9 cellular contexts compared by ENCODE assay signal in the genomic region with DNA sequence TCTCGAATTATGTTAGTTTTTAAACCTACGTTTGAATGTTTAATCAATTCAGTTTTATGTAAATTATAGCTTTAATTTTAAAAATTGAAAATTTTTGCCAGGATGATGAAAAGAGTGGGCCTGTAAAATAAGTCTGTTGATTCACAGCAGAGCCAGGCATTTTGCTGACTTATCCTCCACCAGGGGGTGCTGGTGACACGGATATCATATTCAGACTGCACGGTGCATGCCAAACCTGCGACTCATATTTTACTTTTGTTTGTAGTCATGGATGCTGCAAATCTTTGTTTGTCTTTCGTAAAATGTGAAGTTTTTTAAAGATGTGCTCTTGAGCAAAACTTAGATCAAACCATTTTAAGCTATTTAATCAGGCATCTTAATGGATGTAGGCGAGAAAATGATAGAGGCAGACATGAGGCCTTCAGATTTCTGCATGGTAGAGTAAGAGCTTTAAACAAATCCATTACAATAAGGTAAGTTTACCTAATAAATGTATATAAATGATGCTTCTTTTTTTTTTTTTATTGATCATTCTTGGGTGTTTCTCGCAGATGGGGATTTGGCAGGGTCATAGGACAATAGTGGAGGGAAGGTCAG. TPM values are rescaled to one million over a fixed set of nuclear protein-coding genes. Genes with fewer than 3 reads are reported as not detected.
A peak's percentile ranks its signal among the peaks of the same experiment; 100 is the strongest.
DNase-seq lines count a peak whose midpoint lies in the region; ATAC-seq and TF ChIP-seq lines count a peak whose summit lies in the region.
"Had no signal": no experiment of that assay in that cellular context is flagged by ENCODE, and none has a peak within 500 bp of the region (broad histone marks: within the 10 kb centered on the region; RNA-seq: fewer than 3 reads in every experiment).

No MANE protein-coding gene starts in this region.

- no peak overlapping the region for H3K27ac Mint-ChIP-seq in stimulated activated naive B cell treated with anti-CD40 and anti-IgM and Interleukin-4, amounts not matched to agents 10 μg/mL and 1 μg/mL and 100 μg/mL, for 72 hours

- no peaks in the 10 kb centered on the region for H3K36me3 ChIP-seq in lung (ENCODE audit: control insufficient read depth in 2 of 2, insufficient read depth in 2 of 2, low read length in 2 of 2)

- H3K4me3 ChIP-seq in coronary artery, result no peak overlapping the region
- no peak overlapping the region for H3K4me3 ChIP-seq in lung

- H3K27me3 ChIP-seq in lung (ENCODE audit: control insufficient read depth, insufficient read depth), result no peaks in the 10 kb centered on the region

- peaks cover 0 to 3% of the 10 kb centered on the region in 2 donors for H3K36me3 Mint-ChIP-seq in stimulated activated naive B cell treated with anti-CD40 and anti-IgM and Interleukin-4, amounts not matched to agents 10 μg/mL and 1 μg/mL and 100 μg/mL, for 72 hours

- no peaks in the 10 kb centered on the region for H3K4me1 ChIP-seq in lung (ENCODE audit: control insufficient read depth in 2 of 2, insufficient read depth in 2 of 2, low read length in 2 of 2)

- no peaks in the 10 kb centered on the region for H3K27me3 Mint-ChIP-seq in stimulated activated naive B cell treated with anti-CD40 and anti-IgM and Interleukin-4, amounts not matched to agents 10 μg/mL and 1 μg/mL and 100 μg/mL, for 72 hours

- peak; percentile 49 for DNase-seq in NOMO-1 treated with DMSO at 0.1 percent for 48 hours (lab: John Stamatoyannopoulos, UW; ENCODE audit: unreplicated experiment)
- no peak for DNase-seq in NOMO-1 treated with dmso at 0.1 percent for 144 hours (lab: John Stamatoyannopoulos, UW; ENCODE audit: unreplicated experiment)
- peak; percentile 69 for DNase-seq in HS-5 (ENCODE audit: low read depth)
- peak; percentile 48 for DNase-seq in T1000 (lab: John Stamatoyannopoulos, UW)
- no peak for DNase-seq in coronary artery (ENCODE audit: low spot score)
- peak; percentile 58 for DNase-seq in lung (ENCODE audit: low spot score)
- peak; percentile 28 for DNase-seq in stimulated activated naive B cell treated with anti-CD40 and anti-IgM and Interleukin-4, amounts not matched to agents 10 μg/mL and 1 μg/mL and 100 μg/mL, for 72 hours

- H3K4me3 Mint-ChIP-seq in stimulated activated naive B cell treated with anti-CD40 and anti-IgM and Interleukin-4, amounts not matched to agents 10 μg/mL and 1 μg/mL and 100 μg/mL, for 72 hours, result no peak overlapping the region

- 43 to 47% methylated on average over 8 of the region's 8 CpGs for WGBS in lung, 2 donors

- no peaks in the 10 kb centered on the region for H3K9me3 ChIP-seq in lung (ENCODE audit: control insufficient read depth in 2 of 2, insufficient read depth in 1 of 2, low read length in 1 of 2)

- TF ChIP-seq CTCF in coronary artery (IDR thresholded peaks at IDR 0.05), result peak; percentile 13
- TF ChIP-seq CTCF in lung (IDR thresholded peaks at IDR 0.05; ENCODE audit: control extremely low read depth, extremely low read depth), result peak; percentile 6

- ATAC-seq in GM21447 (IDR thresholded peaks at IDR 0.05; ENCODE audit: unreplicated experiment) (peak; percentile 87), lung (ENCODE audit: insufficient read depth, low FRiP score) (no peak)
- peak; percentile 84 to 85 for ATAC-seq in stimulated activated naive B cell treated with anti-CD40 and anti-IgM and Interleukin-4, amounts not matched to agents 10 μg/mL and 1 μg/mL and 100 μg/mL, for 72 hours (replicated peaks)

- peaks cover 0 to 5% of the 10 kb centered on the region in 2 donors for H3K4me1 Mint-ChIP-seq in stimulated activated naive B cell treated with anti-CD40 and anti-IgM and Interleukin-4, amounts not matched to agents 10 μg/mL and 1 μg/mL and 100 μg/mL, for 72 hours

- no peak overlapping the region for H3K27ac ChIP-seq in coronary artery
- no peak overlapping the region for H3K27ac ChIP-seq in lung (ENCODE audit: low read depth in 1 of 2, low read length in 1 of 2)

- no peaks in the 10 kb centered on the region for H3K9me3 Mint-ChIP-seq in stimulated activated naive B cell treated with anti-CD40 and anti-IgM and Interleukin-4, amounts not matched to agents 10 μg/mL and 1 μg/mL and 100 μg/mL, for 72 hours

RNA-seq across cellular contexts. Expression of a gene that starts 3.6 kb away (rescaled TPM):
- total RNA-seq in lung, result not detected
- not detected for polyA plus RNA-seq in lung
- total RNA-seq: skeletal muscle tissue had no signal

RNA-seq across cellular contexts. Expression of a gene that starts 18.1 kb away (rescaled TPM):
- total RNA-seq in lung, result not detected
- polyA plus RNA-seq in lung, result not detected
- total RNA-seq: skeletal muscle tissue had no signal

RNA-seq across cellular contexts. Expression of a gene that starts 22.2 kb away (rescaled TPM):
- total RNA-seq in lung, result not detected
- not detected for polyA plus RNA-seq in lung
- total RNA-seq: skeletal muscle tissue had no signal

RNA-seq across cellular contexts. Expression of a gene that starts 43.1 kb away (rescaled TPM):
- not detected for total RNA-seq in lung
- not detected for polyA plus RNA-seq in lung
- total RNA-seq: skeletal muscle tissue had no signal

Comparison
In these comparisons a context has a peak if more than half of its experiments do, and no peak if none do; other contexts are left out.
1. DNase-seq: peak in NOMO-1 treated with DMSO at 0.1 percent for 48 hours (single experiment), HS-5 (single experiment), T1000 (single experiment), lung (single experiment) and stimulated activated naive B cell treated with anti-CD40 and anti-IgM and Interleukin-4, amounts not matched to agents 10 μg/mL and 1 μg/mL and 100 μg/mL, for 72 hours (single experiment); none in NOMO-1 treated with dmso at 0.1 percent for 144 hours (single experiment) and coronary artery (single experiment).